In the genomic region with DNA sequence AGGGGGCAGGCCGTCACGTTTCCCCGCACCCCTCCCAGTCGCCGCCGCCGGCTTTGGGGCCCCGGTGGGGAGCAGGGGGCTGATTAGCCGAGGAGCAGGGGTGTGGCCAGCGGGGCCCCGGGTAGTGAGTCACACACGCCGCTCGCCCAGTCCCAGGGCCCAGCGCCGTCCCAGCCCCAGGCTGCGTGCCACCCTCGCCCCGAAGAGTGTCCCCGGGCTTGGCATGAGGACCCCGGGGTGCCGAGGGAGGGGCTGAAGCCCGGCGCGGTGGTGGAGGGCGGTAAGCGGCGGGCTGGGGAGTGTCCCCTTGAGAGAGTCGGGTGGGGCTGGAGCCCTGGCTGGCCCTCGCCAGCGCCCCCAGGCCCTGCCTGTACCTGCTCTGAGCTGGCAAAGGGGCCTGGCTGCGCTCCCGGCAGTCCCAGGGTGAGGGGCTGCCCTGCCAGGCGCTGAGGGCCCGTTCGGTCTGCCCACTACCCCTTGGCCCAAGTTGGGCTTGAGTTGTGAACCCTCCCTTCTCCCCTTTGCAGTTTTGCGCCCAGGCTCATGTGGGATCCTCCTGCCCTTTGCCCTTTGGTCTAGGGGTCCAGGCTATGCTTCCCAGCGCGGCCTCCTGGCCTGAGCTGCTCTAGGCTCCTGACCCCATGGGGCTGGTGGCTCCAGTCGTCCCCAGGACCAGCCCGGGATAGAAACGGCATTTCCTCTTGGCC, we compare ENCODE assay signal across 9 cellular contexts. TPM values are rescaled to one million over a fixed set of nuclear protein-coding genes. Genes with fewer than 3 reads are reported as not detected.
DNase-seq lines count a peak whose midpoint lies in the region; ATAC-seq, FAIRE-seq and TF ChIP-seq lines count a peak whose summit lies in the region.
"Had no signal": no experiment of that assay in that cellular context is flagged by ENCODE, and none has a peak within 500 bp of the region (broad histone marks: within the 10 kb centered on the region; RNA-seq: fewer than 3 reads in every experiment).

No MANE protein-coding gene starts in this region.

- H3K9me1 ChIP-seq in K562 (ENCODE audit: control insufficient read depth, insufficient read depth, low read length), result peaks cover 4% of the 10 kb centered on the region

- in situ Hi-C loops in K562 (cut with MboI), result no loop called here

- no peak for FAIRE-seq in K562 (lab: Jason Lieb, UNC)

- intact Hi-C loops in K562 (cut with micrococcal nuclease), result no loop called here

- H3K36me3 ChIP-seq in RWPE2 (ENCODE audit: low read depth) (peaks cover 15% of the 10 kb centered on the region; the same call in 1 of the 2 replicates), K562 (ENCODE audit: control insufficient read depth, insufficient read depth, low read length) (no peaks in the 10 kb centered on the region)

- H3K9me3 ChIP-seq in RWPE2 (ENCODE audit: severe bottlenecking), result no peaks in the 10 kb centered on the region
- no peaks in the 10 kb centered on the region for H3K9me3 ChIP-seq in K562 (replicated peaks; ENCODE audit: control insufficient read depth, insufficient read depth, low read depth, low read length)

- DNase-seq in NCI-H146 (lab: John Stamatoyannopoulos, UW), result peak; percentile 47
- DNase-seq in NCI-H146 treated with DMSO at 0.1 percent for 48 hours (lab: John Stamatoyannopoulos, UW; ENCODE audit: unreplicated experiment), result no peak
- no peak for DNase-seq in RWPE2 (ENCODE audit: low spot score)
- DNase-seq in K562 (ENCODE audit: extremely low read depth in 1 of 4, low spot score in 3 of 4), result peak; percentile 37 to 86 (median 80)
- peak; percentile 89 for DNase-seq in iPS-NIHi11 (ENCODE audit: low spot score)
- peak; percentile 11 to 44 for DNase-seq in stimulated activated CD4-positive, alpha-beta T cell treated with anti-CD3 and anti-CD28 coated beads, Interleukin-12 subunit alpha, Interleukin-12 subunit beta, amount 100 ng/mL, for 24 hours (ENCODE audit: low read depth in 2 of 2)
- no peak for DNase-seq in DMS153 treated with DMSO at 0.1 percent for 48 hours (lab: John Stamatoyannopoulos, UW; ENCODE audit: unreplicated experiment)

- peak overlapping the region; percentile 35 for H3K4me2 ChIP-seq in K562 (ENCODE audit: insufficient read depth, low read length)

- TF ChIP-seq POLR2A in K562 (conservative IDR thresholded peaks at IDR 0.05), result no peak

- H2AFZ ChIP-seq in K562 (ENCODE audit: low read depth, low read length), result no peak overlapping the region; the same call in 1 of the 2 replicates

- TF ChIP-seq CTCF in RWPE2 (IDR thresholded peaks at IDR 0.05; ENCODE audit: poor library complexity, severe bottlenecking), result no peak
- no peak for TF ChIP-seq CTCF in K562 (IDR thresholded peaks at IDR 0.05 in 2 of 3, conservative IDR thresholded peaks at IDR 0.05 in 1 of 3; ENCODE audit: insufficient read depth in 2 of 3, low read depth in 1 of 3, low read length in 3 of 3)

- H3K79me2 ChIP-seq in K562 (ENCODE audit: control insufficient read depth, insufficient read depth, low read length), result no peaks in the 10 kb centered on the region

- H3K4me3 ChIP-seq in RWPE2 (ENCODE audit: severe bottlenecking), result peak overlapping the region; percentile 73
- H3K4me3 ChIP-seq in K562, result peak overlapping the region; percentile 25; the same call in 1 of the 2 replicates

- H3K27ac ChIP-seq in RWPE2 (ENCODE audit: poor library complexity, severe bottlenecking) (peak overlapping the region; percentile 50), K562 (ENCODE audit: extremely low read depth, low read depth, low read length) (no peak overlapping the region)
- H3K27ac ChIP-seq: C4-2B had no signal

- 17% methylated on average over 26 of the region's 42 CpGs for WGBS in K562 (ENCODE audit: insufficient coverage, low coverage, missing lambda C conversion rate)

- H3K4me1 ChIP-seq in RWPE2 (ENCODE audit: insufficient read depth, poor library complexity, severe bottlenecking) (peaks cover 9% of the 10 kb centered on the region), K562 (replicated peaks in 1 of 2; ENCODE audit: control insufficient read depth in 2 of 2, insufficient read depth in 2 of 2, low read length in 2 of 2) (peaks cover 24 to 30% of the 10 kb centered on the region in 2 experiments)

- TF ChIP-seq RAD21 in K562 (CRISPR knock-in tag; conservative IDR thresholded peaks at IDR 0.05 in 1 of 2, IDR thresholded peaks at IDR 0.05 in 1 of 2), result no peak

- BruUV-seq in K562 (replicated peaks; lab: Mats Ljungman, UMichigan), result no TSS peak

- TF ChIP-seq EP300 in K562 (IDR thresholded peaks at IDR 0.05; ENCODE audit: low read length), result no peak

- no peaks in the 10 kb centered on the region for H3K27me3 ChIP-seq in RWPE2 (ENCODE audit: insufficient read depth, poor library complexity, severe bottlenecking)
- peaks cover 3 to 24% of the 10 kb centered on the region in 2 experiments; a peak in 3 of 5 replicates for H3K27me3 ChIP-seq in K562 (ENCODE audit: control insufficient read depth in 2 of 2, insufficient read depth in 2 of 2, low read length in 2 of 2)

- H3K9ac ChIP-seq in K562 (ENCODE audit: insufficient read depth in 1 of 2, low read depth in 2 of 2, low read length in 2 of 2), result peak overlapping the region; percentile 17 to 33; a peak in 2 of 4 replicates

- CTCF ChIA-PET in K562 (lab: Yijun Ruan, JAX; ENCODE audit: low intra/inter-chr PET ratio), result no interaction called here

- ATAC-seq in RWPE2 (ENCODE audit: low read depth) (peak; percentile 89), K562 (peak; percentile 76), GM18519 (IDR thresholded peaks at IDR 0.05; ENCODE audit: low FRiP score, unreplicated experiment) (no peak)

- peaks cover 6% of the 10 kb centered on the region for H4K20me1 ChIP-seq in K562 (replicated peaks; ENCODE audit: control insufficient read depth, insufficient read depth, low read length)

- POLR2A ChIA-PET in K562 (lab: Yijun Ruan, JAX), result no interaction called here

TF ChIP-seq in K562, 482 proteins besides CTCF, POLR2A, EP300 and RAD21 (continues in another document):
- no peak for TF ChIP-seq SREBF2 (CRISPR knock-in tag; IDR thresholded peaks at IDR 0.05)
- no peak for TF ChIP-seq MCM3 (IDR thresholded peaks at IDR 0.05)
- TF ChIP-seq FOXM1 (IDR thresholded peaks at IDR 0.05; ENCODE audit: low read depth), result no peak
- TF ChIP-seq FOXM1 (CRISPR knock-in tag; IDR thresholded peaks at IDR 0.05; ENCODE audit: low read depth), result no peak
- TF ChIP-seq PCBP1 (IDR thresholded peaks at IDR 0.05; ENCODE audit: low read depth, low read length, poor library complexity, severe bottlenecking), result peak; percentile 31
- no peak for TF ChIP-seq RBM15 (IDR thresholded peaks at IDR 0.05; ENCODE audit: insufficient read depth, low read length)
- TF ChIP-seq JUND (IDR thresholded peaks at IDR 0.05; ENCODE audit: borderline replicate concordance, low read depth, low read length), result peak; percentile 41; the same call in 1 of the 2 replicates
- peak; percentile 27; the same call in 1 of the 3 replicates for TF ChIP-seq JUND (tag; IDR thresholded peaks at IDR 0.05; ENCODE audit: borderline replicate concordance, low read depth, low read length)
- no peak for TF ChIP-seq BRD9 (IDR thresholded peaks at IDR 0.05; ENCODE audit: low read depth, partially characterized antibody)
- no peak for TF ChIP-seq ZNF197 (CRISPR knock-in tag; IDR thresholded peaks at IDR 0.05; ENCODE audit: low read depth)
- no peak for TF ChIP-seq MED1 (CRISPR knock-in tag; IDR thresholded peaks at IDR 0.05; ENCODE audit: borderline replicate concordance)
- TF ChIP-seq POLR2AphosphoS2 (IDR thresholded peaks at IDR 0.05; ENCODE audit: low read length), result no peak
- no peak for TF ChIP-seq SETDB1 (IDR thresholded peaks at IDR 0.05; ENCODE audit: low read length)
- TF ChIP-seq MEIS2 (IDR thresholded peaks at IDR 0.05; ENCODE audit: partially characterized antibody), result no peak
- no peak for TF ChIP-seq RFX7 (CRISPR knock-in tag; IDR thresholded peaks at IDR 0.05)
- TF ChIP-seq TAF1 (IDR thresholded peaks at IDR 0.05; ENCODE audit: control insufficient read depth, extremely low read depth, insufficient read depth, low read length, severe bottlenecking), result no peak
- TF ChIP-seq ZNF695 (CRISPR knock-in tag; IDR thresholded peaks at IDR 0.05), result no peak
- 0 out of 2 replicates have a peak, but pooled peaks have one; percentile 37 for TF ChIP-seq MYNN (IDR thresholded peaks at IDR 0.05)
- no peak for TF ChIP-seq MYNN (CRISPR knock-in tag; IDR thresholded peaks at IDR 0.05)
- no peak for TF ChIP-seq MAFG (tag; conservative IDR thresholded peaks at IDR 0.05)
- TF ChIP-seq ZC3H11A (IDR thresholded peaks at IDR 0.05; ENCODE audit: low read depth, low read length), result no peak
- TF ChIP-seq SMAD3 (CRISPR knock-in tag; conservative IDR thresholded peaks at IDR 0.05), result no peak
- TF ChIP-seq, protein P1, sequence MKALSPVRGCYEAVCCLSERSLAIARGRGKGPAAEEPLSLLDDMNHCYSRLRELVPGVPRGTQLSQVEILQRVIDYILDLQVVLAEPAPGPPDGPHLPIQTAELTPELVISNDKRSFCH (CRISPR knock-in tag; IDR thresholded peaks at IDR 0.05), result no peak
- TF ChIP-seq, protein P1 (tag; IDR thresholded peaks at IDR 0.05), result no peak

RNA-seq across cellular contexts. Expression of a gene that starts 34.6 kb away (rescaled TPM):
- 0.37 and 0.69 TPM in 2 replicates for total RNA-seq in K562 (2011; cell fraction: chromatin; rRNA removed; ENCODE audit: low replicate concordance)
- total RNA-seq in K562 (2011; cell fraction: nucleolus; rRNA removed), result 0.39 and 0.67 TPM in 2 replicates
- total RNA-seq in K562 (2011; cell fraction: nucleoplasm; rRNA removed), result 0.88 and 1.1 TPM in 2 replicates
- total RNA-seq in K562 (2014; rRNA removed) (0.14 and 0.41 TPM in 2 replicates), K562 (2014; rRNA removed; fragmentation: Illumina TruSeq; extraction: Trizol) (0.13 and 0.22 TPM in 2 replicates), K562 (2015; rRNA removed; fragmentation: Illumina TruSeq; extraction: Trizol) (0.36 and 0.53 TPM in 2 replicates), K562 (2021) (0.78 and 1.1 TPM in 2 replicates)
- polyA plus RNA-seq in K562 (2011; rRNA removed) (0.29 and 0.50 TPM in 2 replicates), K562 (2014; fragmentation: Illumina TruSeq; extraction: Trizol) (0.57 and 0.74 TPM in 2 replicates), K562 (2014; fragmentation: Nextera tagmentation; extraction: Ambion mirVana) (under 1 TPM; 0.01 to 0.03 TPM), K562 (2014; rRNA removed) (0.23 and 0.38 TPM in 2 replicates)
- 0.32 and 0.70 TPM in 2 replicates for polyA plus RNA-seq in K562 (2011; cell fraction: cytosol; rRNA removed)
- polyA plus RNA-seq in K562 (2011; cell fraction: nucleus; rRNA removed), result 0.93 and 1.3 TPM in 2 replicates
- polyA plus RNA-seq in K562 (2012), result 0.55 and 0.82 TPM in 2 replicates
- polyA minus RNA-seq in K562 (2011; rRNA and poly(A)+ RNA removed), result 0.39 and 0.81 TPM in 2 replicates
- polyA minus RNA-seq in K562 (2011; cell fraction: cytosol; rRNA and poly(A)+ RNA removed), result 0.48 and 1.5 TPM in 2 replicates
- polyA minus RNA-seq in K562 (2011; cell fraction: nucleus; rRNA and poly(A)+ RNA removed), result 0.40 and 1.00 TPM in 2 replicates

Comparison
In these comparisons a context has a peak if more than half of its experiments do, and no peak if none do; other contexts are left out.
1. DNase-seq: peak in NCI-H146 (single experiment), K562 (4 of 4), iPS-NIHi11 (single experiment) and stimulated activated CD4-positive, alpha-beta T cell treated with anti-CD3 and anti-CD28 coated beads, Interleukin-12 subunit alpha, Interleukin-12 subunit beta, amount 100 ng/mL, for 24 hours (2 of 2); none in NCI-H146 treated with DMSO at 0.1 percent for 48 hours (single experiment), RWPE2 (single experiment) and DMS153 treated with DMSO at 0.1 percent for 48 hours (single experiment).